Comparison of ENCODE assay signal across 8 cellular contexts in the genomic region with DNA sequence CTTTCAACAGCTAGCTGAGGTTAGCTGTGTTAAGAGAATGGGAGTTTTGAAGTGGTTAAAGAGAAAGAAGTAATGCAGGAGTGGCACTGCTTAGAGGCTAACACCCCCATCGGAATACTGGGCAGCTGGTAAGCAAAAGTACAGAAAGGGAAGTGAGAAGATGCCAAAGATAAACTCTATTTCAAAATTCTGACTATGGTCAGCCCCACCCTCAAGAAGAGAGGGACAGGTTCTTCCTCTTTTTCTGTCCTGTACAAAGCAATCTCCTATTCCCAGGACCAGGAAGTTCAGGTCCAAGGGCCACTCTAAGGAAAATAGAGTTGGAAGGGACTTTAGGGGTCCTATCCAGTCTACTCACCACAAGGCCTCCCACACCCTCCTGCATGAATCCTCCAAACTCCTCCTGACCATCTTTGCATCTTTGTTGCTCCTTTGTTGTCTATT. TPM values are rescaled to one million over a fixed set of nuclear protein-coding genes. Genes with fewer than 3 reads are reported as not detected.
DNase-seq lines count a peak whose midpoint lies in the region; ATAC-seq and TF ChIP-seq lines count a peak whose summit lies in the region.

No MANE protein-coding gene starts in this region.

- in situ Hi-C loops in GM23248 (cut with MboI) = no loop called here

- no peak overlapping the region for H2AFZ ChIP-seq in GM23248

- POLR2A ChIA-PET in activated B cell treated with CpG ODN at 0.5 μM for 24 hours (lab: Charles Lee) = interaction anchor here (1.0 to 2.4 kb wide), 2 partner anchors 18 to 32 kb away, joined by 3 to 11 read pairs; no protein-coding TSS in a partner anchor

- no peak overlapping the region for H3K9ac ChIP-seq in GM23248

- TF ChIP-seq CTCF in activated B cell treated with CpG ODN at 0.5 μM for 24 hours (IDR thresholded peaks at IDR 0.05) (no peak), tibial artery (IDR thresholded peaks at IDR 0.05) (no peak)

- H3K9me3 ChIP-seq in tibial artery (no peaks in the 10 kb centered on the region), GM23248 (ENCODE audit: low read depth) (no peaks in the 10 kb centered on the region)

- peak overlapping the region; percentile 42 for H3K4me3 Mint-ChIP-seq in activated B cell treated with CpG ODN at 0.5 μM for 24 hours

- no peaks in the 10 kb centered on the region for H3K36me3 Mint-ChIP-seq in activated B cell treated with CpG ODN at 0.5 μM for 24 hours (ENCODE audit: low read depth)

- CTCF ChIA-PET in activated B cell treated with CpG ODN at 0.5 μM for 24 hours (lab: Charles Lee) = interaction anchor here (0.7 to 1.1 kb wide), 4 partner anchors 32 to 500 kb away, joined by 3 read pairs; partner anchors contain the start of gene JAK2

- H3K36me3 ChIP-seq in tibial artery (no peaks in the 10 kb centered on the region), GM23248 (ENCODE audit: low read depth) (no peaks in the 10 kb centered on the region)

- ATAC-seq in Right ventricle myocardium inferior (peak; percentile 53), HG03097 (IDR thresholded peaks at IDR 0.05; ENCODE audit: low FRiP score, unreplicated experiment) (peak; percentile 77), activated B cell treated with CpG ODN at 0.5 μM for 24 hours (ENCODE audit: low read depth) (peak; percentile 92)

- no peaks in the 10 kb centered on the region for H3K9me3 Mint-ChIP-seq in activated B cell treated with CpG ODN at 0.5 μM for 24 hours

- no peak for DNase-seq in Right ventricle myocardium inferior (ENCODE audit: missing footprints)
- no peak for DNase-seq in cardiac septum (ENCODE audit: low spot score)
- no peak for DNase-seq in activated B cell treated with CpG ODN at 0.5 μM for 24 hours
- DNase-seq in tibial artery = no peak
- no peak for DNase-seq in NCI-H128 (lab: John Stamatoyannopoulos, UW; ENCODE audit: unreplicated experiment)
- no peak for DNase-seq in GM23248
- no peak for DNase-seq in superior temporal gyrus (ENCODE audit: extremely low spot score)

- H3K4me3 ChIP-seq in tibial artery = no peak overlapping the region
- no peak overlapping the region for H3K4me3 ChIP-seq in GM23248

- H4K20me1 ChIP-seq in GM23248 (ENCODE audit: insufficient read depth) = no peaks in the 10 kb centered on the region

- WGBS in GM23248 (ENCODE audit: low coverage in 1 of 2, low lambda C conversion rate in 2 of 2, missing lambda C conversion rate in 2 of 2), 2 experiments = 56 to 72% methylated on average over 1 of the region's 1 CpG

- no peaks in the 10 kb centered on the region for H3K27me3 Mint-ChIP-seq in activated B cell treated with CpG ODN at 0.5 μM for 24 hours

- H3K27ac ChIP-seq in tibial artery = peak overlapping the region; percentile 55 to 63
- no peak overlapping the region for H3K27ac ChIP-seq in GM23248

- H3K4me1 Mint-ChIP-seq in activated B cell treated with CpG ODN at 0.5 μM for 24 hours = peaks cover 60% of the 10 kb centered on the region

- peaks cover 0 to 77% (median 30%) of the 10 kb centered on the region in 4 donors for H3K4me1 ChIP-seq in tibial artery
- peaks cover 7% of the 10 kb centered on the region; the same call in 1 of the 2 replicates for H3K4me1 ChIP-seq in GM23248 (ENCODE audit: insufficient read depth)

- no peak overlapping the region for H3K4me2 ChIP-seq in GM23248 (ENCODE audit: unreplicated experiment)

- no peaks in the 10 kb centered on the region for H3K27me3 ChIP-seq in tibial artery
- H3K27me3 ChIP-seq in GM23248 (replicated peaks; ENCODE audit: insufficient read depth) = no peaks in the 10 kb centered on the region

- intact Hi-C loops in Right ventricle myocardium inferior (cut with DNase I) = no loop called here
- intact Hi-C loops in cardiac septum (cut with DNase I) = loop anchor here (5.0 kb wide), 1 partner anchor 43 kb away; no protein-coding TSS in a partner anchor
- intact Hi-C loops in activated B cell treated with CpG ODN at 0.5 μM for 24 hours (cut with micrococcal nuclease) = loop anchor here (1.0 to 10.0 kb wide), 3 partner anchors 32 to 54 kb away; partner anchors contain the start of gene JAK2
- intact Hi-C loops in tibial artery (cut with DNase I; ENCODE audit: low total_unique reads) = no loop called here

- no peaks in the 10 kb centered on the region for H3K9me2 ChIP-seq in GM23248 (ENCODE audit: insufficient read depth)

- H3K79me2 ChIP-seq in GM23248 (ENCODE audit: insufficient read depth) = no peaks in the 10 kb centered on the region

- peak overlapping the region; percentile 79 for H3K27ac Mint-ChIP-seq in activated B cell treated with CpG ODN at 0.5 μM for 24 hours

- H3F3A ChIP-seq in GM23248 (ENCODE audit: insufficient read depth) = no peaks in the 10 kb centered on the region

RNA-seq across cellular contexts. Expression of gene JAK2, which starts 45.9 kb away (rescaled TPM):
- total RNA-seq in Right ventricle myocardium inferior (17.6 TPM), cardiac septum (52.8 TPM), activated B cell treated with CpG ODN at 0.5 μM for 24 hours (19.2 and 21.3 TPM in 2 replicates)
- total RNA-seq in GM23248 (2014; rRNA removed; shearing (Covaris generic)) = 6.5 and 6.7 TPM in 2 replicates
- 4.1 and 5.0 TPM in 2 replicates for polyA plus RNA-seq in GM23248 (2016; fragmentation: Nextera tagmentation; extraction: Ambion mirVana)

Comparison
In these comparisons a context has a peak if more than half of its experiments do, and no peak if none do; other contexts are left out.
1. intact Hi-C loops: an anchor here in cardiac septum (5.0 kb wide) and activated B cell treated with CpG ODN at 0.5 μM for 24 hours (1.0 to 10.0 kb wide); none called in Right ventricle myocardium inferior and tibial artery.